In genomic region chr2:218255441-218255840, GRCh38 we compare ENCODE assay signal across 13 cellular contexts. TPM values are rescaled to one million over a fixed set of nuclear protein-coding genes. Genes with fewer than 3 reads are reported as not detected.
DNase-seq lines count a peak whose midpoint lies in the region; TF ChIP-seq lines count a peak whose summit lies in the region.
"Had no signal": no experiment of that assay in that cellular context is flagged by ENCODE, and none has a peak within 500 bp of the region (broad histone marks: within the 10 kb centered on the region; RNA-seq: fewer than 3 reads in every experiment).

No MANE protein-coding gene starts in this region.

- no peaks in the 10 kb centered on the region for H3K9me3 Mint-ChIP-seq in activated naive CD4-positive, alpha-beta T cell treated with anti-CD3 and anti-CD28 coated beads, Interleukin-2, amount 10 ng/mL, durations not matched to agents 7 days and 5 days
- H3K9me3 Mint-ChIP-seq in stimulated activated naive CD8-positive, alpha-beta T cell treated with anti-CD3 and anti-CD28 coated beads, Interleukin-15, Interleukin-2, amounts not matched to agents 100 ng/mL and 50 ng/mL, for 24 hours, result no peaks in the 10 kb centered on the region

- no peak overlapping the region for H3K4me2 ChIP-seq in fibroblast of lung (ENCODE audit: extremely low read depth, insufficient read depth, low read length)

- peaks cover 25% of the 10 kb centered on the region for H3K4me1 Mint-ChIP-seq in activated naive CD4-positive, alpha-beta T cell treated with anti-CD3 and anti-CD28 coated beads, Interleukin-2, amount 10 ng/mL, durations not matched to agents 7 days and 5 days
- H3K4me1 Mint-ChIP-seq in stimulated activated naive CD8-positive, alpha-beta T cell treated with anti-CD3 and anti-CD28 coated beads, Interleukin-15, Interleukin-2, amounts not matched to agents 100 ng/mL and 50 ng/mL, for 24 hours (ENCODE audit: low read depth), result peaks cover 71% of the 10 kb centered on the region

- CTCF ChIA-PET in activated naive CD4-positive, alpha-beta T cell treated with anti-CD3 and anti-CD28 coated beads, Interleukin-2, amount 10 ng/mL, durations not matched to agents 7 days and 5 days (lab: Charles Lee), result interaction anchor here (1.6 to 4.3 kb wide), 4 partner anchors 25 to 88 kb away, joined by 5 to 52 read pairs (median 8); partner anchors contain the start of gene CXCR1

- no peaks in the 10 kb centered on the region for H3K9me3 ChIP-seq in fibroblast of lung (ENCODE audit: control insufficient read depth, insufficient read depth, low read depth, low read length)
- H3K9me3 ChIP-seq: BLaER1 treated with 17β-estradiol and CSF1 and Interleukin-3, amounts not matched to agents 10 nM and 100 nM had no signal

- H3K4me1 ChIP-seq in fibroblast of lung (ENCODE audit: control insufficient read depth, extremely low read depth, insufficient read depth, low read length), result peaks cover 8% of the 10 kb centered on the region

- H3K27me3 Mint-ChIP-seq in activated naive CD4-positive, alpha-beta T cell treated with anti-CD3 and anti-CD28 coated beads, Interleukin-2, amount 10 ng/mL, durations not matched to agents 7 days and 5 days, result no peaks in the 10 kb centered on the region
- no peaks in the 10 kb centered on the region for H3K27me3 Mint-ChIP-seq in stimulated activated naive CD8-positive, alpha-beta T cell treated with anti-CD3 and anti-CD28 coated beads, Interleukin-15, Interleukin-2, amounts not matched to agents 100 ng/mL and 50 ng/mL, for 24 hours

- H4K20me1 ChIP-seq in fibroblast of lung (ENCODE audit: control insufficient read depth, extremely low read depth, insufficient read depth, low read length), result no peaks in the 10 kb centered on the region

- H3K36me3 Mint-ChIP-seq in activated naive CD4-positive, alpha-beta T cell treated with anti-CD3 and anti-CD28 coated beads, Interleukin-2, amount 10 ng/mL, durations not matched to agents 7 days and 5 days, result peaks cover 54% of the 10 kb centered on the region
- peaks cover 51% of the 10 kb centered on the region for H3K36me3 Mint-ChIP-seq in stimulated activated naive CD8-positive, alpha-beta T cell treated with anti-CD3 and anti-CD28 coated beads, Interleukin-15, Interleukin-2, amounts not matched to agents 100 ng/mL and 50 ng/mL, for 24 hours (ENCODE audit: low read depth)

- H3K4me3 Mint-ChIP-seq in activated naive CD4-positive, alpha-beta T cell treated with anti-CD3 and anti-CD28 coated beads, Interleukin-2, amount 10 ng/mL, durations not matched to agents 7 days and 5 days, result no peak overlapping the region
- no peak overlapping the region for H3K4me3 Mint-ChIP-seq in stimulated activated naive CD8-positive, alpha-beta T cell treated with anti-CD3 and anti-CD28 coated beads, Interleukin-15, Interleukin-2, amounts not matched to agents 100 ng/mL and 50 ng/mL, for 24 hours

- DNase-seq in activated naive CD4-positive, alpha-beta T cell treated with anti-CD3 and anti-CD28 coated beads, Interleukin-2, amount 10 ng/mL, durations not matched to agents 7 days and 5 days, result no peak
- no peak for DNase-seq in activated naive CD4-positive, alpha-beta T cell treated with Interleukin-2 at 50 U/mL for 16 hours
- DNase-seq in RKO (ENCODE audit: low spot score) (peak; percentile 64), fibroblast of lung (ENCODE audit: low read depth in 2 of 2) (peak; percentile 46 to 67), OCI-M2 (lab: John Stamatoyannopoulos, UW; ENCODE audit: unreplicated experiment) (no peak), NCI-H1048 (lab: John Stamatoyannopoulos, UW) (no peak), amniotic stem cell (lab: John Stamatoyannopoulos, UW) (no peak)
- DNase-seq: NCI-H1436, NCI-H526, Right ventricle myocardium superior had no signal

- no peak for TF ChIP-seq CTCF in fibroblast of lung (conservative IDR thresholded peaks at IDR 0.05 in 1 of 2, IDR thresholded peaks at IDR 0.05 in 1 of 2; ENCODE audit: low read depth in 1 of 2, low read length in 2 of 2)

- H3K36me3 ChIP-seq in fibroblast of lung (ENCODE audit: control insufficient read depth, insufficient read depth, low read length), result peaks cover 16% of the 10 kb centered on the region

- no peaks in the 10 kb centered on the region for H3K79me2 ChIP-seq in fibroblast of lung (ENCODE audit: control insufficient read depth, insufficient read depth, low read length)

- H3K9ac ChIP-seq in fibroblast of lung (ENCODE audit: insufficient read depth, low read length), result no peak overlapping the region

- H3K4me3 ChIP-seq in fibroblast of lung (replicated peaks in 1 of 4; ENCODE audit: control extremely low read depth in 1 of 4, insufficient read depth in 1 of 4, low read depth in 3 of 4, low read length in 4 of 4), result no peak overlapping the region
- H3K4me3 ChIP-seq: BLaER1 treated with 17β-estradiol and CSF1 and Interleukin-3, amounts not matched to agents 10 nM and 100 nM; coronary artery had no signal

- no peaks in the 10 kb centered on the region for H3K27me3 ChIP-seq in fibroblast of lung (ENCODE audit: control insufficient read depth, insufficient read depth, low read length)
- H3K27me3 ChIP-seq: BLaER1 treated with 17β-estradiol and CSF1 and Interleukin-3, amounts not matched to agents 10 nM and 100 nM had no signal

- H2AFZ ChIP-seq in fibroblast of lung (ENCODE audit: low read length), result no peak overlapping the region

- no peak overlapping the region for H3K27ac ChIP-seq in fibroblast of lung (ENCODE audit: insufficient read depth, low read length)
- H3K27ac ChIP-seq: coronary artery had no signal

- peak overlapping the region; percentile 5 for H3K27ac Mint-ChIP-seq in activated naive CD4-positive, alpha-beta T cell treated with anti-CD3 and anti-CD28 coated beads, Interleukin-2, amount 10 ng/mL, durations not matched to agents 7 days and 5 days
- peak overlapping the region; percentile 61 for H3K27ac Mint-ChIP-seq in stimulated activated naive CD8-positive, alpha-beta T cell treated with anti-CD3 and anti-CD28 coated beads, Interleukin-15, Interleukin-2, amounts not matched to agents 100 ng/mL and 50 ng/mL, for 24 hours

RNA-seq across cellular contexts. Expression of gene GPBAR1, which starts 5.4 kb away (rescaled TPM):
- under 0.01 TPM in 1 of 2 replicates, not detected in the other for total RNA-seq in fibroblast of lung
- polyA plus RNA-seq in fibroblast of lung, result 0.02 TPM in 1 of 2 replicates, not detected in the other
- polyA plus RNA-seq in fibroblast of lung (2012), result 0.08 TPM in 1 of 2 replicates, not detected in the other
- polyA minus RNA-seq in fibroblast of lung (ENCODE audit: low replicate concordance), result not detected in 2 replicates

RNA-seq across cellular contexts. Expression of gene AAMP, which starts 14.5 kb away (rescaled TPM):
- total RNA-seq in fibroblast of lung, result 110 and 139 TPM in 2 replicates
- polyA plus RNA-seq in fibroblast of lung, result 53.1 and 60.4 TPM in 2 replicates
- polyA plus RNA-seq in fibroblast of lung (2012), result 67.3 and 91.0 TPM in 2 replicates
- polyA minus RNA-seq in fibroblast of lung (ENCODE audit: low replicate concordance), result 54.7 and 74.9 TPM in 2 replicates

RNA-seq across cellular contexts. Expression of gene PNKD, which starts 14.9 kb away (rescaled TPM):
- total RNA-seq in fibroblast of lung, result 21.3 and 27.7 TPM in 2 replicates
- polyA plus RNA-seq in fibroblast of lung, result 29.1 and 32.8 TPM in 2 replicates
- polyA plus RNA-seq in fibroblast of lung (2012), result 60.5 and 71.5 TPM in 2 replicates
- polyA minus RNA-seq in fibroblast of lung (ENCODE audit: low replicate concordance), result 55.2 and 112 TPM in 2 replicates

RNA-seq across cellular contexts. Expression of gene TMBIM1, which starts 36.9 kb away (rescaled TPM):
- total RNA-seq in fibroblast of lung, result 168 and 235 TPM in 2 replicates
- polyA plus RNA-seq in fibroblast of lung, result 170 and 181 TPM in 2 replicates
- 165 and 172 TPM in 2 replicates for polyA plus RNA-seq in fibroblast of lung (2012)
- polyA minus RNA-seq in fibroblast of lung (ENCODE audit: low replicate concordance), result 475 and 604 TPM in 2 replicates

RNA-seq across cellular contexts. Expression of gene ARPC2, which starts 38.5 kb away (rescaled TPM):
- 130 and 199 TPM in 2 replicates for total RNA-seq in fibroblast of lung
- 778 and 893 TPM in 2 replicates for polyA plus RNA-seq in fibroblast of lung
- 427 and 476 TPM in 2 replicates for polyA plus RNA-seq in fibroblast of lung (2012)
- 162 and 180 TPM in 2 replicates for polyA minus RNA-seq in fibroblast of lung (ENCODE audit: low replicate concordance)

Comparison
In these comparisons a context has a peak if more than half of its experiments do, and no peak if none do; other contexts are left out.
1. DNase-seq: peak in RKO (single experiment) and fibroblast of lung (2 of 2); none in activated naive CD4-positive, alpha-beta T cell treated with anti-CD3 and anti-CD28 coated beads, Interleukin-2, amount 10 ng/mL, durations not matched to agents 7 days and 5 days (single experiment), activated naive CD4-positive, alpha-beta T cell treated with Interleukin-2 at 50 U/mL for 16 hours (single experiment), OCI-M2 (single experiment), NCI-H1048 (single experiment) and amniotic stem cell (single experiment).